22 cellular contexts compared by ENCODE assay signal in genomic region chr5:78486223-78486622, GRCh38.
"Had no signal": no experiment of that assay in that cellular context is flagged by ENCODE, and none has a peak within 500 bp of the region (broad histone marks: within the 10 kb centered on the region; RNA-seq: fewer than 3 reads in every experiment).

No MANE protein-coding gene starts in this region.

- H3K4me1 ChIP-seq: parathyroid adenoma, psoas muscle, suprapubic skin, uterus had no signal

- H2AFZ ChIP-seq: parathyroid adenoma had no signal

- H3K9me3 ChIP-seq: gastroesophageal sphincter, psoas muscle, sigmoid colon, suprapubic skin, thyroid gland, upper lobe of left lung, uterus had no signal

- H3K9ac ChIP-seq: parathyroid adenoma had no signal

- ATAC-seq: esophagus mucosa; gastroesophageal sphincter; naive thymus-derived CD4-positive, alpha-beta T cell; psoas muscle; stimulated activated effector memory CD8-positive, alpha-beta T cell treated with anti-CD3 and anti-CD28 coated beads, Interleukin-12 subunit alpha, Interleukin-12 subunit beta, amount 100 ng/mL, for 72 hours; stimulated activated naive CD8-positive, alpha-beta T cell treated with anti-CD3 and anti-CD28 coated beads, Interleukin-15, Interleukin-2, amounts not matched to agents 100 U/mL and 50 U/mL, for 24 hours had no signal

- H3K4me2 ChIP-seq: smooth muscle cell had no signal

- DNase-seq: cerebellar nuclear complex; glutamatergic neuron; immature natural killer cell; kidney; left cardiac atrium; naive thymus-derived CD4-positive, alpha-beta T cell; nephron progenitor cell; psoas muscle; retina; sigmoid colon; stimulated activated CD4-positive, alpha-beta T cell treated with anti-CD3 and anti-CD28 coated beads, Interleukin-4, amount 100 ng/mL, for 1 hour; stimulated activated CD8-positive, alpha-beta memory T cell treated with anti-CD3 and anti-CD28 coated beads, Interleukin-4, amount 100 ng/mL, for 48 hours; stimulated activated naive CD8-positive, alpha-beta T cell treated with anti-CD3 and anti-CD28 coated beads, Interleukin-15, Interleukin-2, amounts not matched to agents 100 U/mL and 50 U/mL, for 24 hours; thyroid gland; upper lobe of left lung; uterus had no signal

- H3K27me3 ChIP-seq: gastroesophageal sphincter, sigmoid colon, suprapubic skin, thyroid gland, upper lobe of left lung, uterus had no signal

- H3K4me3 ChIP-seq: gastroesophageal sphincter, psoas muscle, sigmoid colon, smooth muscle cell, suprapubic skin, thyroid gland, upper lobe of left lung, uterus had no signal

- H3K27ac ChIP-seq: parathyroid adenoma, psoas muscle, sigmoid colon, suprapubic skin, thyroid gland had no signal

- H3K79me2 ChIP-seq: parathyroid adenoma had no signal

- H3K36me3 ChIP-seq: thyroid gland, uterus had no signal
